ENCODE assay signal across 8 cellular contexts in genomic region chr3:157159762-157160651, GRCh38. TPM values are rescaled to one million over a fixed set of nuclear protein-coding genes. Genes with fewer than 3 reads are reported as not detected.
DNase-seq lines count a peak whose midpoint lies in the region; ATAC-seq and TF ChIP-seq lines count a peak whose summit lies in the region.

Gene CCNL1, minus strand, starts transcription at chr3:157160147. Its CDS starts 53 bp downstream, at chr3:157160094.

- WGBS in smooth muscle cell (ENCODE audit: low lambda C conversion rate): under 1% methylated on average over 88 of the region's 88 CpGs

- peak within 1 kb of the TSS; percentile 99 for H3K4me3 Mint-ChIP-seq in activated B cell treated with CpG ODN at 0.5 μM for 24 hours

- no peak for TF ChIP-seq CTCF in AG09319 (IDR thresholded peaks at IDR 0.05; ENCODE audit: low read depth, low read length)
- TF ChIP-seq CTCF in activated B cell treated with CpG ODN at 0.5 μM for 24 hours (IDR thresholded peaks at IDR 0.05): no peak
- no peak for TF ChIP-seq CTCF in cardiac fibroblast (IDR thresholded peaks at IDR 0.05; ENCODE audit: low read depth, low read length)
- TF ChIP-seq CTCF in smooth muscle cell (IDR thresholded peaks at IDR 0.05; ENCODE audit: borderline replicate concordance, insufficient read depth, poor library complexity, severe bottlenecking): no peak

- H3K4me2 ChIP-seq in smooth muscle cell: peak within 1 kb of the TSS; percentile 86

- H3K27ac ChIP-seq in smooth muscle cell (ENCODE audit: low read depth): peak within 1 kb of the TSS; percentile 100

- H3K9me3 ChIP-seq in smooth muscle cell (replicated peaks; ENCODE audit: low read depth): no peaks in the 10 kb centered on the region

- intact Hi-C loops in activated B cell treated with CpG ODN at 0.5 μM for 24 hours (cut with micrococcal nuclease): loop anchor here (1.0 to 5.0 kb wide), 13 partner anchors 9 to 1642 kb away; partner anchors contain the start of genes GMPS, MFSD1, SLC33A1 and SSR3

- H3K27ac Mint-ChIP-seq in activated B cell treated with CpG ODN at 0.5 μM for 24 hours: peak within 1 kb of the TSS; percentile 98

- no peaks in the 10 kb centered on the region for H3K9me3 Mint-ChIP-seq in activated B cell treated with CpG ODN at 0.5 μM for 24 hours

- POLR2A ChIA-PET in activated B cell treated with CpG ODN at 0.5 μM for 24 hours (lab: Charles Lee): interaction anchor here (0.5 to 6.9 kb wide), 29 partner anchors 9 to 1485 kb away, joined by 3 to 660 read pairs (median 7); partner anchors contain the start of genes C3orf33, GFM1, GMPS and LEKR1

- ATAC-seq in GM19025 (IDR thresholded peaks at IDR 0.05; ENCODE audit: low read depth, unreplicated experiment) (peak; percentile 76), HG03280 (IDR thresholded peaks at IDR 0.05; ENCODE audit: unreplicated experiment) (peak; percentile 79), activated B cell treated with CpG ODN at 0.5 μM for 24 hours (ENCODE audit: low read depth) (peak; percentile 78)

- no peak within 1 kb of the TSS for H2AFZ ChIP-seq in smooth muscle cell (ENCODE audit: low read depth)

- H3K27me3 Mint-ChIP-seq in activated B cell treated with CpG ODN at 0.5 μM for 24 hours: no peaks in the 10 kb centered on the region

- peaks cover 47% of the 10 kb centered on the region for H3K79me2 ChIP-seq in smooth muscle cell (ENCODE audit: low read depth)

- H3K36me3 ChIP-seq in smooth muscle cell (ENCODE audit: low read depth): peaks cover 36% of the 10 kb centered on the region

- no peaks in the 10 kb centered on the region for H3K27me3 ChIP-seq in smooth muscle cell (ENCODE audit: low read depth)

- H3F3A ChIP-seq in smooth muscle cell (ENCODE audit: low read depth): peaks cover 16% of the 10 kb centered on the region

- CTCF ChIA-PET in activated B cell treated with CpG ODN at 0.5 μM for 24 hours (lab: Charles Lee): interaction anchor here (0.6 to 5.3 kb wide), 4 partner anchors 12 to 44 kb away, joined by 3 to 49 read pairs (median 3); no protein-coding TSS in a partner anchor

- H3K4me1 ChIP-seq in smooth muscle cell (ENCODE audit: low read depth): peaks cover 44% of the 10 kb centered on the region

- H4K20me1 ChIP-seq in smooth muscle cell (ENCODE audit: low read depth): peaks cover 49% of the 10 kb centered on the region

- H3K4me1 Mint-ChIP-seq in activated B cell treated with CpG ODN at 0.5 μM for 24 hours: peaks cover 59% of the 10 kb centered on the region

- H3K9ac ChIP-seq in smooth muscle cell (ENCODE audit: low read depth): peak within 1 kb of the TSS; percentile 100

- peaks cover 54% of the 10 kb centered on the region for H3K36me3 Mint-ChIP-seq in activated B cell treated with CpG ODN at 0.5 μM for 24 hours (ENCODE audit: low read depth)

- DNase-seq in AG09319 (ENCODE audit: extremely low read depth, low read depth): peak; percentile 99
- peak; percentile 93 for DNase-seq in NCI-H345 (lab: John Stamatoyannopoulos, UW)
- DNase-seq in activated B cell treated with CpG ODN at 0.5 μM for 24 hours: peak; percentile 96
- peak; percentile 99 to 100 for DNase-seq in cardiac fibroblast (ENCODE audit: low read depth in 2 of 2)
- DNase-seq in iPS-NIHi7 (ENCODE audit: extremely low spot score): peak; percentile 88
- peak; percentile 86 for DNase-seq in smooth muscle cell (lab: John Stamatoyannopoulos, UW; ENCODE audit: unreplicated experiment)

- H3K4me3 ChIP-seq in cardiac fibroblast (replicated peaks in 1 of 2; ENCODE audit: low read depth in 2 of 2, low read length in 2 of 2) (peak within 1 kb of the TSS; percentile 77 to 90), smooth muscle cell (peak within 1 kb of the TSS; percentile 99)

RNA-seq across cellular contexts. Expression of gene CCNL1, which starts in this region (rescaled TPM):
- total RNA-seq in activated B cell treated with CpG ODN at 0.5 μM for 24 hours (184 and 222 TPM in 2 replicates), smooth muscle cell (599 and 780 TPM in 2 replicates)
- 173 and 184 TPM in 2 replicates for polyA plus RNA-seq in smooth muscle cell

Comparison
In these comparisons a context has a peak if more than half of its experiments do, and no peak if none do; other contexts are left out.
1. Peak in every context shown above with its lines: DNase-seq, ATAC-seq, H3K4me3 ChIP-seq and H3K27ac ChIP-seq.